ENCODE assay signal across 1 cellular context in the genomic region with DNA sequence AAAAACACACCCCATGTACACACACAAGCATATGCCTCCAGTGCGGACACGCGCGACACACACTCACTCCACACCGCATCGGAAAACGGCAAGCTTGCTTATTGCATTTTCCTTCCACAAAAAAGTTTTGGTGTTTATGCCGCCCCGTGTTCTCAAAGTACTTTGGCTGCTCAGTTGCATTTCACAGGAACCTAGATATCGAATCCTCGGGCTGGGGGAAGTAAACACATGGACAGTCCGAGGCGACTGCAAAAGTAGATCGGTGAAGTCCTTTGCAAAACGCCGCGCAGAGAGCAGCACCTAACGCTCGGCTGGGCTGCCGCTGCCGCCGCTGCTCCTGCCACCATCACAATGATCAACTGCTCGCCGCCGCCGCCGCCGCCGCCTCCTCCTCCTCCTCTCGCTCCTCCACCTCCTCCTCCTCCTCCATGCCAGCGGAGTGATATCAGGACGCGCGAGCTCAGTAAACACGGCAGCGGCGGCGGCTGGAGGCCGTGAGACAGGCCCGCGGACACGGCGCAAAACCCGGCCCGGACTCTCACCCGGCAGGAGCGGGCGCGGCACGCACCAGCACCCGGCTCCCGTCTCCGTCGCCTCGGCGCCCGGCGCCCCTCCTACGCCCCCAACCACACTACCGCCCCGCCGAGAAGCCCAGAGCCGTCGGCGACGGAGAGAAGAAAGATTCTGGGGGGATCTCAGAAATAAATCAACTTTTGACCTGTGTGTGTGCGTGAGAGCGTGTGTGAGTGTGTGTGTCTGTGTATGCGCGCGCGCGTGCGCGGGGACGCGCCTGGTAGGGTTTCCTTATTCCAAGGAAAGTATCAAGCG.
TF ChIP-seq lines count a peak whose summit lies in the region.

Gene MAML3 (minus strand): TSS at position 441 of the 828 bp plus-strand sequence. CDS start 857 bp downstream, outside the sequence.

TF ChIP-seq in WTC11, 78 proteins besides CTCF, POLR2A, EP300 and RAD21 (continued from another document):
- TF ChIP-seq ZNF532 (CRISPR knock-in tag; IDR thresholded peaks at IDR 0.05; ENCODE audit: borderline replicate concordance) (no peak), MYBL2 (CRISPR knock-in tag; IDR thresholded peaks at IDR 0.05) (peak; percentile 78; the same call in 1 of the 2 replicates), ETV6 (CRISPR knock-in tag; IDR thresholded peaks at IDR 0.05) (peak; percentile 93), ZNF219 (CRISPR knock-in tag; IDR thresholded peaks at IDR 0.05; ENCODE audit: borderline replicate concordance) (no peak; the same call in 1 of the 2 replicates), ZMAT4 (CRISPR knock-in tag; IDR thresholded peaks at IDR 0.05) (no peak), E2F1 (CRISPR knock-in tag; IDR thresholded peaks at IDR 0.05) (no peak; the same call in 1 of the 2 replicates), NR3C1 (CRISPR knock-in tag; conservative IDR thresholded peaks at IDR 0.05; ENCODE audit: low read depth) (no peak), CDX4 (CRISPR knock-in tag; IDR thresholded peaks at IDR 0.05; ENCODE audit: borderline replicate concordance) (no peak), TEAD1 (CRISPR knock-in tag; IDR thresholded peaks at IDR 0.05) (peak; percentile 90), ZNF232 (CRISPR knock-in tag; IDR thresholded peaks at IDR 0.05) (peak; percentile 74)
